Comparison of ENCODE assay signal across 1 cellular context in the genomic region with DNA sequence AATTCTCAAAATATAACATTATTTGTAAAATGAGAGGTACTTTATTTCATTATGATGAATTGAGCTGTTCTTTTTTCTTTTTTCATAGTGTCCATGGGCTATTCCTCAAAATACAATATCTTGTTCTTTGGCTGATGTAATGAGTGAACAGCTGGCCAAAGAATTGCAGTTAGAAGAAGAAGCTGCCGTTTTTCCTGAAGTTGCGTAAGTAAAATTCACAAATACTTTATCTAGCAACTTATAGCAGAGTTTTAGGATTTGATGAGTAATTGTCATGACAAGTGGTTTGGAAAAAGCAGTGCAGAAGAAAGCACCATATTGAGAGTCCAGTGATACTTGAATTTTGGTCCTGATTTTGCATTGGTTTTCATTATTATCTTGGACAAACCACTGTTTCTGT.
TF ChIP-seq lines count a peak whose summit lies in the region.

No MANE protein-coding gene starts in this region.

TF ChIP-seq in K562, 482 proteins besides CTCF, POLR2A, EP300 and RAD21 (continued from another document):
- TF ChIP-seq, protein P1, sequence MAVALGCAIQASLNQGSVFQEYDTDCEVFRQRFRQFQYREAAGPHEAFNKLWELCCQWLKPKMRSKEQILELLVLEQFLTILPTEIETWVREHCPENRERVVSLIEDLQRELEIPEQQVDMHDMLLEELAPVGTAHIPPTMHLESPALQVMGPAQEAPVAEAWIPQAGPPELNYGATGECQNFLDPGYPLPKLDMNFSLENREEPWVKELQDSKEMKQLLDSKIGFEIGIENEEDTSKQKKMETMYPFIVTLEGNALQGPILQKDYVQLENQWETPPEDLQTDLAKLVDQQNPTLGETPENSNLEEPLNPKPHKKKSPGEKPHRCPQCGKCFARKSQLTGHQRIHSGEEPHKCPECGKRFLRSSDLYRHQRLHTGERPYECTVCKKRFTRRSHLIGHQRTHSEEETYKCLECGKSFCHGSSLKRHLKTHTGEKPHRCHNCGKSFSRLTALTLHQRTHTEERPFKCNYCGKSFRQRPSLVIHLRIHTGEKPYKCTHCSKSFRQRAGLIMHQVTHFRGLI (CRISPR knock-in tag; IDR thresholded peaks at IDR 0.05): no peak
